In the genomic region with DNA sequence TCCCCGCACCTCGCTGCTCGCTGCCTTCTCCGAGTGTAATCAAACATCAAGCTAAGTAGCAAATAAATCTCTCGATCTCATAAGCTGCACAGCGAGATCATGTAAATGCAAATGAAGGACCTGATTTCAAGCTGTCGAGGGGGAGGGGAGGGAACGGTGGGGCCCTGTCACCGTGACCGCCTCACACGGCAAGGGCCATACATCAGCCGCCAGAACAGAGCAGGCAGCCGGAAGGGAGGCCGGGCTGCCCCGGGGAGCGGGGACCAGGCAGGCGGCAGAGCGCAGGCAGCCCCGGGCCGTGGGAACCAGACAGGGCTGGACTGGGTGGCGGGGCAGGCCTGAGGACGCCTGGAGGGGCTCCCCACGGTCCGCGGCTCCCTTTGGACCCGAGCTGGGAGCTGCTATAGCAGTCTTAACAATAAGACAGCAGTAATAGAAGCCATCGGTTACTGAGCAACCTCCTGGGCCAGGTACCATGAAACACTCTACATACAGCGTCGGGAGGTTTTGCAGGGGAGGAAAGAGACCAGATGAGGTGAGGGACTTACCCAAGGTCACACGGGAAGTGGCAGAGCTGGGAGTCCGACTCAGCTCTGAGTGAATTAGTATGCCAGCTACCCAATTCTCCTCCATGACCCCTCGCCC, we compare ENCODE assay signal across 1 cellular context.
TF ChIP-seq lines count a peak whose summit lies in the region.

No MANE protein-coding gene starts in this region.

TF ChIP-seq in SK-N-SH treated with all-trans-retinoic acid at 6 μM for 48 hours, 23 proteins besides CTCF, POLR2A, EP300 and RAD21 (continued from another document):
- TF ChIP-seq TSHZ2 (CRISPR knock-in tag; IDR thresholded peaks at IDR 0.05): no peak
